In the genomic region with DNA sequence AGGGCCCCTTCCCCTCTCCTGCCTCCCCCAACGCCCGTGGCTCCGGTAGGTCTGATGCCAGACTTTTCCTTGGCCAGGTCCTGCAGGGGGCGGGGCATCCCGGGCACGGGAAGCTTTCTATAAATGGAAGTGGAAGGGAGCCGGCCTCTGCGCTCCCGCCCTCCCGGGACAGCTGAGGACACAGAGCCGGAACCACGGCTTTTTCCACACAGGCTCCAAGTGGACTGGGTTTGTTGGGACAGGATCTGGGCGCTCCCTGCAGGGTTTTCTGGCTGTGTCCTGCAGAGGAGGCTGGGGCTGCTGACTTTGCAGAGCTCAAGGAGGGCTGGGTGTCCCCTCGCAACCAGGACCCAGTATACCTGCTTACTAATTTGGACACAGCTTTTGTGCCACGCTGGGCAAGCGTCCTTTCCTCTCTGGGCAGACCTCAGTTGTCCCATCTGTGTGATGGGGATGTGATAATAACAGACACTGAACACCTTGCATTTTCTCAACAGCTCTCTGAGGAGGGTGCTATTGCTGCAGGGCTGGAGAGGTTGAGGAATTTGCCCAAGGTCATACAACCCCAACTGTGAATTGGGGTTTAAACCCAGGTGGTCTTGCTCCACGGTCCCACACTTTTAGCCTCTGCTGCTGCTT, we compare ENCODE assay signal across 8 cellular contexts. TPM values are rescaled to one million over a fixed set of nuclear protein-coding genes. Genes with fewer than 3 reads are reported as not detected.
DNase-seq lines count a peak whose midpoint lies in the region; ATAC-seq, FAIRE-seq and TF ChIP-seq lines count a peak whose summit lies in the region.

No MANE protein-coding gene starts in this region.

- in situ Hi-C loops in IMR-90 (cut with MboI; ENCODE audit: low sequenced_read_pairs), result no loop called here

- H3K4me3 ChIP-seq in IMR-90 (ENCODE audit: insufficient read depth, low read depth, low read length) (no peak overlapping the region), body of pancreas (no peak overlapping the region), small intestine (ENCODE audit: low read depth in 1 of 2, low read length in 2 of 2) (no peak overlapping the region)

- no peaks in the 10 kb centered on the region for H3K36me3 ChIP-seq in IMR-90 (ENCODE audit: control insufficient read depth, insufficient read depth, low read length)
- no peaks in the 10 kb centered on the region for H3K36me3 ChIP-seq in body of pancreas (replicated peaks in 1 of 2; ENCODE audit: insufficient read depth in 1 of 2, low read depth in 2 of 2)
- no peaks in the 10 kb centered on the region for H3K36me3 ChIP-seq in small intestine (ENCODE audit: control insufficient read depth in 2 of 2, insufficient read depth in 2 of 2, low read length in 2 of 2)

- peak overlapping the region; percentile 93 for H3K23ac ChIP-seq in IMR-90 (ENCODE audit: low read depth, low read length)

- H4K20me1 ChIP-seq in IMR-90 (ENCODE audit: insufficient read depth, low read length), result no peaks in the 10 kb centered on the region

- no peak; the same call in 1 of the 2 replicates for TF ChIP-seq RAD21 in IMR-90 (IDR thresholded peaks at IDR 0.05; ENCODE audit: low read length)

- DNase-seq in IMR-90 (peak; percentile 60), body of pancreas (peak; percentile 85 to 93 (median 88)), iPS DF 19.7 (ENCODE audit: low read depth, low spot score) (peak; percentile 45), small intestine (peak; percentile 88), NOMO-1 treated with DMSO at 0.1 percent for 48 hours (lab: John Stamatoyannopoulos, UW; ENCODE audit: unreplicated experiment) (no peak)
- no peak for DNase-seq in stimulated activated CD4-positive, alpha-beta T cell treated with anti-CD3 and anti-CD28 coated beads, Interleukin-2, amount 100 ng/mL, for 48 hours

- peak overlapping the region; percentile 95 for H2AK5ac ChIP-seq in IMR-90 (ENCODE audit: low read depth, low read length)

- H3K27me3 ChIP-seq in IMR-90 (ENCODE audit: control insufficient read depth, insufficient read depth, low read length), result no peaks in the 10 kb centered on the region
- H3K27me3 ChIP-seq in body of pancreas, result no peaks in the 10 kb centered on the region
- no peaks in the 10 kb centered on the region for H3K27me3 ChIP-seq in small intestine (ENCODE audit: control insufficient read depth in 2 of 2, insufficient read depth in 2 of 2, low read length in 2 of 2)

- H2BK120ac ChIP-seq in IMR-90 (ENCODE audit: low read depth, low read length), result peak overlapping the region; percentile 97

- peak overlapping the region; percentile 99 for H3K14ac ChIP-seq in IMR-90 (replicated peaks; ENCODE audit: low read depth, low read length)

- peak overlapping the region; percentile 99 for H3K4ac ChIP-seq in IMR-90 (ENCODE audit: low read depth, low read length)

- H3K79me1 ChIP-seq in IMR-90 (ENCODE audit: low read depth in 1 of 2, low read length in 2 of 2), result peaks cover 0 to 6% of the 10 kb centered on the region in 2 experiments; a peak in 1 of 4 replicates

- H4K5ac ChIP-seq in IMR-90 (ENCODE audit: low read depth, low read length), result peak overlapping the region; percentile 87

- dilution Hi-C loops in IMR-90 (cut with HindIII; ENCODE audit: low sequenced_read_pairs, unreplicated experiment), result no loop called here

- no peak for FAIRE-seq in small intestine (lab: Jason Lieb, UNC)

- peak overlapping the region; percentile 66 for H3K18ac ChIP-seq in IMR-90 (ENCODE audit: low read depth, low read length)

- CTCF ChIA-PET in IMR-90 (lab: Yijun Ruan, JAX), result interaction anchor here (0.5 to 1.0 kb wide), 2 partner anchors 17 to 483 kb away, joined by 3 read pairs; no protein-coding TSS in a partner anchor

- H2BK20ac ChIP-seq in IMR-90 (ENCODE audit: low read depth, low read length), result peak overlapping the region; percentile 97

- H3K27ac ChIP-seq in 22Rv1 (peak overlapping the region; percentile 76), IMR-90 (ENCODE audit: insufficient read depth, low read length) (peak overlapping the region; percentile 71), body of pancreas (peak overlapping the region in 3 of 4 donors; percentile 1 to 41 (median 38)), small intestine (ENCODE audit: low read depth in 1 of 2, low read length in 1 of 2) (peak overlapping the region in 1 of 2 donors; percentile 9)

- H3K56ac ChIP-seq in IMR-90 (ENCODE audit: extremely low read depth, insufficient read depth, low read length), result peak overlapping the region; percentile 39; the same call in 1 of the 2 replicates

- H3K9me1 ChIP-seq in IMR-90 (ENCODE audit: insufficient read depth, low read length), result peaks cover 10% of the 10 kb centered on the region

- H3K4me2 ChIP-seq in IMR-90 (ENCODE audit: low read depth, low read length), result peak overlapping the region; percentile 31

- H3K9me3 ChIP-seq in IMR-90 (ENCODE audit: control insufficient read depth, insufficient read depth, low read length) (no peaks in the 10 kb centered on the region; the same call in 1 of the 2 replicates), body of pancreas (no peaks in the 10 kb centered on the region), small intestine (ENCODE audit: control insufficient read depth, low read depth) (no peaks in the 10 kb centered on the region)

- H2BK15ac ChIP-seq in IMR-90 (ENCODE audit: low read depth, low read length), result peak overlapping the region; percentile 88

- no TSS peak for BruUV-seq in IMR-90 (replicated peaks; lab: Mats Ljungman, UMichigan)

- POLR2A ChIA-PET in IMR-90 (lab: Charles Lee; ENCODE audit: unreplicated experiment), result interaction anchor here (0.6 to 1.2 kb wide), 2 partner anchors 13 to 23 kb away, joined by 3 to 4 read pairs; no protein-coding TSS in a partner anchor

- H3K4me1 ChIP-seq in IMR-90 (ENCODE audit: control insufficient read depth, insufficient read depth, low read length) (peaks cover 19% of the 10 kb centered on the region), body of pancreas (peaks cover 12% of the 10 kb centered on the region), small intestine (ENCODE audit: control insufficient read depth in 2 of 2, insufficient read depth in 1 of 2, low read depth in 1 of 2, low read length in 1 of 2) (peaks cover 0 to 2% of the 10 kb centered on the region in 2 donors)

- no peak for TF ChIP-seq CTCF in 22Rv1 (IDR thresholded peaks at IDR 0.05)
- TF ChIP-seq CTCF in IMR-90 (conservative IDR thresholded peaks at IDR 0.05; ENCODE audit: low read depth, low read length), result no peak
- TF ChIP-seq CTCF in body of pancreas (IDR thresholded peaks at IDR 0.05), result peak in 2 of 7 experiments; percentile 10 to 14

- ATAC-seq in IMR-90 (ENCODE audit: low read depth) (peak; percentile 97), body of pancreas (peak; percentile 96), GM18909 (IDR thresholded peaks at IDR 0.05; ENCODE audit: poor library complexity, unreplicated experiment) (no peak)

- peak overlapping the region; percentile 49 for H3K9ac ChIP-seq in IMR-90 (ENCODE audit: low read depth, low read length)

- H4K91ac ChIP-seq in IMR-90 (ENCODE audit: insufficient read depth, low read depth, low read length), result peak overlapping the region; percentile 97

- no peak for TF ChIP-seq POLR2A in IMR-90 (IDR thresholded peaks at IDR 0.05; ENCODE audit: low read depth, low read length)
- TF ChIP-seq POLR2A in body of pancreas (IDR thresholded peaks at IDR 0.05), result no peak

- H2AFZ ChIP-seq in IMR-90 (replicated peaks; ENCODE audit: low read length, poor library complexity), result peak overlapping the region; percentile 94

- H2AK9ac ChIP-seq in IMR-90 (replicated peaks; ENCODE audit: low read depth, low read length, poor library complexity), result peak overlapping the region; percentile 83

- H4K8ac ChIP-seq in IMR-90 (ENCODE audit: low read depth in 2 of 2, low read length in 2 of 2), result peak overlapping the region; percentile 99

- peak overlapping the region; percentile 64 for H2BK5ac ChIP-seq in IMR-90 (ENCODE audit: low read depth, low read length, poor library complexity, severe bottlenecking)

- intact Hi-C loops in IMR-90 (cut with micrococcal nuclease) (loop anchor here (1.0 kb wide), 1 partner anchor 13 kb away; no protein-coding TSS in a partner anchor), body of pancreas (cut with DNase I) (no loop called here)

- WGBS in IMR-90 (ENCODE audit: extremely low coverage in 2 of 2, insufficient read length in 1 of 2), 2 experiments, result 19% methylated on average over 6 of the region's 17 CpGs; no CpG with 5 or more reads in 1 of the 2 experiments
- WGBS in body of pancreas, 2 donors, result 0 to 11% methylated on average over 1 to 17 of the region's 17 CpGs
- WGBS in small intestine, 3 donors, result 14 to 24% (median 17%) methylated on average over 17 of the region's 17 CpGs

TF ChIP-seq in IMR-90, 13 proteins besides CTCF, POLR2A, EP300 and RAD21:
- TF ChIP-seq MAZ (IDR thresholded peaks at IDR 0.05; ENCODE audit: borderline replicate concordance, low read depth, low read length), result peak; percentile 21; the same call in 1 of the 2 replicates
- TF ChIP-seq RCOR1 (IDR thresholded peaks at IDR 0.05; ENCODE audit: insufficient replicate concordance, low read length), result no peak

RNA-seq across cellular contexts. Expression of gene TNS4, which starts 1.8 kb away (rescaled TPM):
- total RNA-seq in IMR-90 (2012; rRNA removed) (0.28 TPM in 1 of 2 replicates, not detected in the other), body of pancreas (not detected)
- polyA plus RNA-seq in IMR-90 (2012; rRNA removed) (0.07 TPM in 1 of 2 replicates, not detected in the other), small intestine (1 to 10 TPM in 1 of 3 donors, not detected in 2; 3.0 TPM)
- 0.07 and 0.08 TPM in 2 replicates for polyA plus RNA-seq in IMR-90 (2012; cell fraction: cytosol; rRNA removed)
- polyA plus RNA-seq in IMR-90 (2012; cell fraction: nucleus; rRNA removed; ENCODE audit: low replicate concordance), result 0.33 and 0.57 TPM in 2 replicates

RNA-seq across cellular contexts. Expression of gene IGFBP4, which starts 56.4 kb away (rescaled TPM):
- total RNA-seq in IMR-90 (2012; rRNA removed) (257 and 308 TPM in 2 replicates), body of pancreas (100 to 1,000 TPM in 1 of 2 donors, 10 to 100 TPM in 1; 88.7 to 315 TPM)
- polyA plus RNA-seq in IMR-90 (2012; rRNA removed) (1,187 TPM in 2 replicates), small intestine (100 to 1,000 TPM in 1 of 3 donors, 10 to 100 TPM in 2; 19.2 to 282 (median 36.7) TPM)
- 1,397 and 1,707 TPM in 2 replicates for polyA plus RNA-seq in IMR-90 (2012; cell fraction: cytosol; rRNA removed)
- 452 and 510 TPM in 2 replicates for polyA plus RNA-seq in IMR-90 (2012; cell fraction: nucleus; rRNA removed; ENCODE audit: low replicate concordance)

Comparison
In these comparisons a context has a peak if more than half of its experiments do, and no peak if none do; other contexts are left out.
1. DNase-seq: peak in IMR-90 (single experiment), body of pancreas (4 of 4), iPS DF 19.7 (single experiment) and small intestine (single experiment); none in NOMO-1 treated with DMSO at 0.1 percent for 48 hours (single experiment) and stimulated activated CD4-positive, alpha-beta T cell treated with anti-CD3 and anti-CD28 coated beads, Interleukin-2, amount 100 ng/mL, for 48 hours (0 of 2).